Comparison of ENCODE assay signal across 8 cellular contexts in the genomic region with DNA sequence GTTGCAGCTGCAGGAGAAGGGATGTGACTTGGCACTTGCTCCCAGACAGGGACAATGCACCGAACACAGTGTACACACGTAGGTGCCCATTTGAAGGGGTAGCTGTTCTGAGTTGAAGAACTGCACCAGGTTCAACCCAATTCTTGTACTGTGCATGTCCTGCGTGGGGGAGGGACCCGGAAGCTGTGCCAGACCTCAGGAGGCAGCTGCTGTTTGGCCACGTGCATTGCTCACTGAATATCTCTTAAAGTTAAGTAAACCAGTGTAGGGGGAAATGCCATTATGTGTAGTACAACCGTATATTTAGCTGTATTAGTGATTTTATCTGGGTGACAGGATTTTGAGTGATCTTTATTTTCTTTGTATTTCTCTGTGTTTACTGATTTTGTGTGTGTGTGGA. TPM values are rescaled to one million over a fixed set of nuclear protein-coding genes. Genes with fewer than 3 reads are reported as not detected.
A peak's percentile ranks its signal among the peaks of the same experiment; 100 is the strongest.
DNase-seq lines count a peak whose midpoint lies in the region; ATAC-seq and TF ChIP-seq lines count a peak whose summit lies in the region.

No MANE protein-coding gene starts in this region.

- H3K36me3 ChIP-seq in MM.1S (replicated peaks; ENCODE audit: insufficient read depth, low read length): no peaks in the 10 kb centered on the region

- peaks cover 8% of the 10 kb centered on the region; the same call in 1 of the 2 replicates for H3F3A ChIP-seq in MM.1S (ENCODE audit: insufficient read depth, low read length)

- H3K4me1 ChIP-seq in MM.1S (ENCODE audit: low read length): peaks cover 6% of the 10 kb centered on the region

- intact Hi-C loops in Right ventricle myocardium inferior (cut with DNase I) (loop anchor here (2.0 kb wide), 1 partner anchor 165 kb away; no protein-coding TSS in a partner anchor), cardiac septum (cut with DNase I) (loop anchor here (2.0 kb wide), 1 partner anchor 43 kb away; no protein-coding TSS in a partner anchor)

- H3K4me2 ChIP-seq in MM.1S (ENCODE audit: low read depth, low read length): peak overlapping the region; percentile 86

- no peaks in the 10 kb centered on the region for H3K27me3 ChIP-seq in MM.1S (replicated peaks; ENCODE audit: insufficient read depth, low read length)

- no peaks in the 10 kb centered on the region for H3K4me1 Mint-ChIP-seq in activated T-helper 17 cell treated with anti-CD3 and anti-CD28 coated beads, Interleukin-2, amount 50 U/mL, for 72 hours
- H3K4me1 Mint-ChIP-seq in stimulated activated naive CD8-positive, alpha-beta T cell treated with anti-CD3 and anti-CD28 coated beads, Interleukin-15, Interleukin-2, amounts not matched to agents 100 ng/mL and 50 ng/mL, for 24 hours (ENCODE audit: low read depth): peaks cover 7% of the 10 kb centered on the region

- no peaks in the 10 kb centered on the region for H4K20me1 ChIP-seq in MM.1S (ENCODE audit: insufficient read depth, low read length)

- no peaks in the 10 kb centered on the region for H3K9me2 ChIP-seq in MM.1S (replicated peaks; ENCODE audit: insufficient read depth, low read length)

- H3K9me3 Mint-ChIP-seq in activated T-helper 17 cell treated with anti-CD3 and anti-CD28 coated beads, Interleukin-2, amount 50 U/mL, for 72 hours: no peaks in the 10 kb centered on the region
- no peaks in the 10 kb centered on the region for H3K9me3 Mint-ChIP-seq in stimulated activated naive CD8-positive, alpha-beta T cell treated with anti-CD3 and anti-CD28 coated beads, Interleukin-15, Interleukin-2, amounts not matched to agents 100 ng/mL and 50 ng/mL, for 24 hours

- peak overlapping the region; percentile 83 for H2AFZ ChIP-seq in MM.1S (ENCODE audit: low read length)

- H3K9me3 ChIP-seq in MM.1S (replicated peaks; ENCODE audit: insufficient read depth, low read length): no peaks in the 10 kb centered on the region

- no peaks in the 10 kb centered on the region for H3K79me2 ChIP-seq in MM.1S (ENCODE audit: low read length)

- H3K27me3 Mint-ChIP-seq in activated T-helper 17 cell treated with anti-CD3 and anti-CD28 coated beads, Interleukin-2, amount 50 U/mL, for 72 hours: no peaks in the 10 kb centered on the region
- no peaks in the 10 kb centered on the region for H3K27me3 Mint-ChIP-seq in stimulated activated naive CD8-positive, alpha-beta T cell treated with anti-CD3 and anti-CD28 coated beads, Interleukin-15, Interleukin-2, amounts not matched to agents 100 ng/mL and 50 ng/mL, for 24 hours

- H3K4me3 ChIP-seq in MM.1S (ENCODE audit: low read length): peak overlapping the region; percentile 57

- DNase-seq in Right ventricle myocardium inferior (ENCODE audit: missing footprints): no peak
- DNase-seq in cardiac septum (ENCODE audit: low spot score): no peak
- peak; percentile 56 for DNase-seq in MM.1S
- peak; percentile 9 for DNase-seq in inferior parietal cortex (ENCODE audit: extremely low spot score)
- no peak for DNase-seq in islet precursor cell
- DNase-seq in activated gamma-delta T cell (lab: John Stamatoyannopoulos, UW): no peak

- no peak for TF ChIP-seq CTCF in MM.1S (IDR thresholded peaks at IDR 0.05; ENCODE audit: low read length)

- peak overlapping the region; percentile 70; the same call in 1 of the 2 replicates for H3K27ac ChIP-seq in MM.1S (ENCODE audit: low read length)

- H3K36me3 Mint-ChIP-seq in activated T-helper 17 cell treated with anti-CD3 and anti-CD28 coated beads, Interleukin-2, amount 50 U/mL, for 72 hours (ENCODE audit: low read depth): no peaks in the 10 kb centered on the region
- no peaks in the 10 kb centered on the region for H3K36me3 Mint-ChIP-seq in stimulated activated naive CD8-positive, alpha-beta T cell treated with anti-CD3 and anti-CD28 coated beads, Interleukin-15, Interleukin-2, amounts not matched to agents 100 ng/mL and 50 ng/mL, for 24 hours (ENCODE audit: low read depth)

- H3K27ac Mint-ChIP-seq in activated T-helper 17 cell treated with anti-CD3 and anti-CD28 coated beads, Interleukin-2, amount 50 U/mL, for 72 hours: no peak overlapping the region
- H3K27ac Mint-ChIP-seq in stimulated activated naive CD8-positive, alpha-beta T cell treated with anti-CD3 and anti-CD28 coated beads, Interleukin-15, Interleukin-2, amounts not matched to agents 100 ng/mL and 50 ng/mL, for 24 hours: peak overlapping the region; percentile 52

- peak overlapping the region; percentile 79 for H3K4me3 Mint-ChIP-seq in activated T-helper 17 cell treated with anti-CD3 and anti-CD28 coated beads, Interleukin-2, amount 50 U/mL, for 72 hours
- peak overlapping the region; percentile 76 for H3K4me3 Mint-ChIP-seq in stimulated activated naive CD8-positive, alpha-beta T cell treated with anti-CD3 and anti-CD28 coated beads, Interleukin-15, Interleukin-2, amounts not matched to agents 100 ng/mL and 50 ng/mL, for 24 hours

- peak overlapping the region; percentile 16; the same call in 1 of the 2 replicates for H3K9ac ChIP-seq in MM.1S (ENCODE audit: low read length)

- ATAC-seq in Right ventricle myocardium inferior: peak; percentile 37
- ATAC-seq in activated T-helper 17 cell treated with anti-CD3 and anti-CD28 coated beads, Interleukin-2, amount 50 U/mL, for 72 hours (replicated peaks): peak; percentile 57

RNA-seq across cellular contexts. Expression of a gene that starts 12.0 kb away (rescaled TPM):
- total RNA-seq in Right ventricle myocardium inferior: 108 TPM
- total RNA-seq in cardiac septum: 117 TPM
- 100 to 1,000 TPM; 159 to 187 TPM for total RNA-seq in activated T-helper 17 cell treated with anti-CD3 and anti-CD28 coated beads, Interleukin-2, amount 50 U/mL, for 72 hours

Comparison
In these comparisons a context has a peak if more than half of its experiments do, and no peak if none do; other contexts are left out.
1. DNase-seq: peak in MM.1S (single experiment) and inferior parietal cortex (single experiment); none in Right ventricle myocardium inferior (single experiment), cardiac septum (single experiment), islet precursor cell (single experiment) and activated gamma-delta T cell (single experiment).